18 cellular contexts compared by ENCODE assay signal in the genomic region with DNA sequence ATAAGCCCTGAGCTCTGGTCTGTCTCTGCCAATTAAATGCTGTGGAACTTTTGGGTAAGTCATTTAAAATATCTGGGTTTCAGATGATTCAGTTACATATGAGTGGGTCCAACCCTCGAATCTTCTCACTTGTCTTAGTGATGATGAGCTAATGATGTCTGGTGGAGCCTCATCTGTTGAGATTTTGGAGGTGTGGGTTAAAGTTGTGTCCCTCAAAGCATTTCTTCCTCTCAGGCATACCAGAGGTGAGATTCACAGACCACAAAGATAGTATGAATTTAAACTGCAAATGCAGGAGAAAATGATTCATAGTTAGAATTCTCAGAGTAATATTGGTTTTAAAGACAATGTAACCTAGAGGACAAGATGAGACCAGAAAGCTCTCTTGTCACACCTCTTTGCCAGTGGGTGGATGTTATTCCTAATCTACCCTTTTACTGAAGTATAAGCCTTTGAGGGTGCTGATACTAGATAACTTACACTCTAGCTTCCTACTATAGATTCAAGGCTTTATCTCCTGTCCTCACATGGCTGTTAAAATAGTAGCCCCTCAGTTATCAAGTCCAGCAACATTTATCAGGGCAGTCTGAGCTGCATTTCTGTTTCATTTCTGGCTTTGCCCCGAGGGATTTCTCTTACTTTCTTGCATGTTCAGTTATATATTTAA.
DNase-seq lines count a peak whose midpoint lies in the region; ATAC-seq and TF ChIP-seq lines count a peak whose summit lies in the region.
"Had no signal": no experiment of that assay in that cellular context is flagged by ENCODE, and none has a peak within 500 bp of the region (broad histone marks: within the 10 kb centered on the region; RNA-seq: fewer than 3 reads in every experiment).

No MANE protein-coding gene starts in this region.

- H3K27me3 ChIP-seq in mammary epithelial cell (ENCODE audit: insufficient read depth, low read length) = no peaks in the 10 kb centered on the region
- no peaks in the 10 kb centered on the region for H3K27me3 ChIP-seq in psoas muscle (ENCODE audit: insufficient read depth in 3 of 3, low read length in 2 of 3)

- dilution Hi-C loops in mammary epithelial cell (cut with HindIII; ENCODE audit: low sequenced_read_pairs) = no loop called here

- CTCF ChIA-PET in mammary epithelial cell (lab: Charles Lee; ENCODE audit: low non-redundant PET) (no interaction called here), MCF 10A (lab: Yijun Ruan, JAX) (interaction anchor here (0.7 to 1.8 kb wide), 3 partner anchors 12 to 304 kb away, joined by 3 to 7 read pairs (median 3); no protein-coding TSS in a partner anchor), OCI-LY7 (lab: Charles Lee; ENCODE audit: unreplicated experiment) (no interaction called here)

- H2AFZ ChIP-seq in mammary epithelial cell (ENCODE audit: low read depth, low read length) (no peak overlapping the region), OCI-LY7 (ENCODE audit: low read length) (no peak overlapping the region)

- H3K36me3 Mint-ChIP-seq in MCF 10A (ENCODE audit: insufficient read depth, unreplicated experiment) = no peaks in the 10 kb centered on the region
- H3K36me3 Mint-ChIP-seq in T-helper 2 cell treated with Interferon-gamma antibody and Interleukin-4, amounts not matched to agents 5 μg/mL and 100 μg/mL, for 36 hours (ENCODE audit: low read depth) = peaks cover 5% of the 10 kb centered on the region
- H3K36me3 Mint-ChIP-seq in effector memory CD8-positive, alpha-beta T cell (ENCODE audit: insufficient read depth) = no peaks in the 10 kb centered on the region

- no peak overlapping the region for H3K9ac ChIP-seq in mammary epithelial cell (ENCODE audit: insufficient read depth, low read length)

- intact Hi-C loops in mammary epithelial cell (cut with micrococcal nuclease) (no loop called here), MCF 10A (cut with micrococcal nuclease) (no loop called here), psoas muscle (cut with DNase I) (no loop called here), OCI-LY7 (cut with micrococcal nuclease; ENCODE audit: unreplicated experiment) (no loop called here)

- no peaks in the 10 kb centered on the region for H3K9me3 ChIP-seq in mammary epithelial cell (replicated peaks; ENCODE audit: insufficient read depth, low read length)
- H3K9me3 ChIP-seq in psoas muscle = peaks cover 12% of the 10 kb centered on the region
- H3K9me3 ChIP-seq in OCI-LY7 (ENCODE audit: low read length) = peaks cover 10% of the 10 kb centered on the region; the same call in 1 of the 2 replicates

- TF ChIP-seq CTCF in mammary epithelial cell (conservative IDR thresholded peaks at IDR 0.05 in 1 of 2, IDR thresholded peaks at IDR 0.05 in 1 of 2; ENCODE audit: extremely low read depth in 1 of 2, insufficient read depth in 1 of 2, low read depth in 1 of 2, low read length in 2 of 2) (no peak), MCF 10A (IDR thresholded peaks at IDR 0.05; ENCODE audit: unreplicated experiment) (no peak), epithelial cell of proximal tubule (conservative IDR thresholded peaks at IDR 0.05; ENCODE audit: low read depth, low read length) (no peak), psoas muscle (IDR thresholded peaks at IDR 0.05) (no peak), OCI-LY7 (conservative IDR thresholded peaks at IDR 0.05; ENCODE audit: low read length) (no peak)

- no peak overlapping the region for H3K4me3 Mint-ChIP-seq in MCF 10A (ENCODE audit: unreplicated experiment)
- no peak overlapping the region for H3K4me3 Mint-ChIP-seq in T-helper 2 cell treated with Interferon-gamma antibody and Interleukin-4, amounts not matched to agents 5 μg/mL and 100 μg/mL, for 36 hours
- H3K4me3 Mint-ChIP-seq in stimulated activated naive CD8-positive, alpha-beta T cell treated with anti-CD3 and anti-CD28 coated beads, Interleukin-15, amount 100 ng/mL, for 72 hours = no peak overlapping the region
- H3K4me3 Mint-ChIP-seq in effector memory CD8-positive, alpha-beta T cell = no peak overlapping the region
- H3K4me3 Mint-ChIP-seq: neural crest cell; T-helper 1 cell treated with Interleukin-12 subunit alpha and Interleukin-12 subunit beta and Interleukin-4 antibody, amounts not matched to agents 30 μg/mL and 1 μg/mL, for 36 hours had no signal

- peaks cover 8% of the 10 kb centered on the region for H3K4me1 Mint-ChIP-seq in MCF 10A (ENCODE audit: insufficient read depth, unreplicated experiment)
- no peaks in the 10 kb centered on the region for H3K4me1 Mint-ChIP-seq in T-helper 2 cell treated with Interferon-gamma antibody and Interleukin-4, amounts not matched to agents 5 μg/mL and 100 μg/mL, for 36 hours (ENCODE audit: low read depth)
- peaks cover 6% of the 10 kb centered on the region for H3K4me1 Mint-ChIP-seq in stimulated activated naive CD8-positive, alpha-beta T cell treated with anti-CD3 and anti-CD28 coated beads, Interleukin-15, amount 100 ng/mL, for 72 hours
- H3K4me1 Mint-ChIP-seq in effector memory CD8-positive, alpha-beta T cell (ENCODE audit: low read depth in 2 of 2) = no peaks in the 10 kb centered on the region
- H3K4me1 Mint-ChIP-seq: neural crest cell had no signal

- in situ Hi-C loops in mammary epithelial cell (cut with MboI; ENCODE audit: low sequenced_read_pairs in 2 of 2) = no loop called here

- H3K79me2 ChIP-seq in mammary epithelial cell (ENCODE audit: insufficient read depth, low read length) = no peaks in the 10 kb centered on the region
- no peaks in the 10 kb centered on the region for H3K79me2 ChIP-seq in OCI-LY7 (ENCODE audit: insufficient read depth, low read depth, low read length)

- H4K20me1 ChIP-seq in mammary epithelial cell (ENCODE audit: insufficient read depth, low read length) = no peaks in the 10 kb centered on the region
- H4K20me1 ChIP-seq in OCI-LY7 (ENCODE audit: insufficient read depth, low read length) = no peaks in the 10 kb centered on the region

- no peaks in the 10 kb centered on the region for H3K27me3 Mint-ChIP-seq in MCF 10A (ENCODE audit: insufficient read depth, unreplicated experiment)
- H3K27me3 Mint-ChIP-seq in T-helper 2 cell treated with Interferon-gamma antibody and Interleukin-4, amounts not matched to agents 5 μg/mL and 100 μg/mL, for 36 hours (ENCODE audit: low read depth) = no peaks in the 10 kb centered on the region
- no peaks in the 10 kb centered on the region for H3K27me3 Mint-ChIP-seq in stimulated activated naive CD8-positive, alpha-beta T cell treated with anti-CD3 and anti-CD28 coated beads, Interleukin-15, amount 100 ng/mL, for 72 hours
- no peaks in the 10 kb centered on the region for H3K27me3 Mint-ChIP-seq in effector memory CD8-positive, alpha-beta T cell

- DNase-seq in mammary epithelial cell = peak; percentile 44
- DNase-seq in MCF 10A (ENCODE audit: unreplicated experiment) = no peak
- peak; percentile 6 for DNase-seq in T-helper 2 cell treated with Interferon-gamma antibody and Interleukin-4, amounts not matched to agents 5 μg/mL and 100 μg/mL, for 36 hours (ENCODE audit: low spot score)
- DNase-seq in epithelial cell of proximal tubule (ENCODE audit: low read depth) = peak; percentile 1
- DNase-seq in stimulated activated naive CD8-positive, alpha-beta T cell treated with anti-CD3 and anti-CD28 coated beads, Interleukin-15, amount 100 ng/mL, for 72 hours = no peak
- no peak for DNase-seq in psoas muscle
- DNase-seq in OCI-LY7 (ENCODE audit: low spot score) = no peak
- DNase-seq in effector memory CD8-positive, alpha-beta T cell = no peak
- DNase-seq: activated CD4-positive, alpha-beta T cell treated with anti-CD3 and anti-CD28 coated beads for 48 hours; COR-L47; GOT3; NCI-H345; NK-92 treated with Interleukin-12 subunit alpha and Interleukin-12 subunit beta, amount 100 ng/mL, for 24 hours; retina had no signal

- peaks cover 30% of the 10 kb centered on the region for H3K9me3 Mint-ChIP-seq in MCF 10A (ENCODE audit: unreplicated experiment)
- H3K9me3 Mint-ChIP-seq in T-helper 2 cell treated with Interferon-gamma antibody and Interleukin-4, amounts not matched to agents 5 μg/mL and 100 μg/mL, for 36 hours = peaks cover 13% of the 10 kb centered on the region
- H3K9me3 Mint-ChIP-seq in stimulated activated naive CD8-positive, alpha-beta T cell treated with anti-CD3 and anti-CD28 coated beads, Interleukin-15, amount 100 ng/mL, for 72 hours = peaks cover 4 to 21% of the 10 kb centered on the region in 2 donors
- H3K9me3 Mint-ChIP-seq in effector memory CD8-positive, alpha-beta T cell = peaks cover 4 to 8% of the 10 kb centered on the region in 2 donors

- no peaks in the 10 kb centered on the region for H3K36me3 ChIP-seq in mammary epithelial cell (ENCODE audit: insufficient read depth, low read length)
- peaks cover 0 to 24% of the 10 kb centered on the region in 2 donors for H3K36me3 ChIP-seq in psoas muscle (ENCODE audit: insufficient read depth in 1 of 2, low read depth in 1 of 2)
- no peaks in the 10 kb centered on the region for H3K36me3 ChIP-seq in OCI-LY7 (ENCODE audit: insufficient read depth, low read length)

- H3K9me2 ChIP-seq in OCI-LY7 (ENCODE audit: insufficient read depth, low read length) = no peaks in the 10 kb centered on the region

- peak; percentile 95 for ATAC-seq in stimulated activated naive CD8-positive, alpha-beta T cell treated with anti-CD3 and anti-CD28 coated beads, Interleukin-15, amount 100 ng/mL, for 72 hours
- no peak for ATAC-seq in psoas muscle
- no peak for ATAC-seq in effector memory CD8-positive, alpha-beta T cell (replicated peaks)
- ATAC-seq: GM12878, Right ventricle myocardium inferior had no signal

- H3K4me1 ChIP-seq in mammary epithelial cell (ENCODE audit: insufficient read depth, low read length) = peaks cover 7% of the 10 kb centered on the region
- no peaks in the 10 kb centered on the region for H3K4me1 ChIP-seq in psoas muscle
- no peaks in the 10 kb centered on the region for H3K4me1 ChIP-seq in OCI-LY7 (ENCODE audit: insufficient read depth, low read length, poor library complexity, severe bottlenecking)

- H3K4me3 ChIP-seq in mammary epithelial cell (replicated peaks in 1 of 3; ENCODE audit: insufficient read depth in 1 of 3, low read depth in 2 of 3, low read length in 3 of 3) (no peak overlapping the region), epithelial cell of proximal tubule (ENCODE audit: low read depth, low read length) (no peak overlapping the region), psoas muscle (no peak overlapping the region), OCI-LY7 (ENCODE audit: low read depth, low read length, poor library complexity, severe bottlenecking) (no peak overlapping the region)
- H3K4me3 ChIP-seq: GM12878 had no signal

- WGBS in mammary epithelial cell (ENCODE audit: low coverage, missing lambda C conversion rate) = 6% methylated on average over 2 of the region's 2 CpGs
- 72 to 82% (median 77%) methylated on average over 2 of the region's 2 CpGs for WGBS in psoas muscle, 3 donors

- POLR2A ChIA-PET in MCF 10A (lab: Yijun Ruan, JAX) (interaction anchor here (0.6 kb wide), 1 partner anchor 131 kb away, joined by 3 read pairs; no protein-coding TSS in a partner anchor), OCI-LY7 (lab: Charles Lee) (no interaction called here)

- H3K27ac Mint-ChIP-seq in MCF 10A (ENCODE audit: low read depth, unreplicated experiment) = no peak overlapping the region
- no peak overlapping the region for H3K27ac Mint-ChIP-seq in T-helper 2 cell treated with Interferon-gamma antibody and Interleukin-4, amounts not matched to agents 5 μg/mL and 100 μg/mL, for 36 hours
- H3K27ac Mint-ChIP-seq in stimulated activated naive CD8-positive, alpha-beta T cell treated with anti-CD3 and anti-CD28 coated beads, Interleukin-15, amount 100 ng/mL, for 72 hours = no peak overlapping the region
- no peak overlapping the region for H3K27ac Mint-ChIP-seq in effector memory CD8-positive, alpha-beta T cell
- H3K27ac Mint-ChIP-seq: T-helper 1 cell treated with Interleukin-12 subunit alpha and Interleukin-12 subunit beta and Interleukin-4 antibody, amounts not matched to agents 30 μg/mL and 1 μg/mL, for 36 hours had no signal

- H3K4me2 ChIP-seq in mammary epithelial cell (ENCODE audit: insufficient read depth, low read depth, low read length) (peak overlapping the region; percentile 5), OCI-LY7 (ENCODE audit: low read length) (no peak overlapping the region)

- H3K27ac ChIP-seq in mammary epithelial cell (ENCODE audit: insufficient read depth, low read depth, low read length) (no peak overlapping the region), psoas muscle (no peak overlapping the region), OCI-LY7 (ENCODE audit: low read depth, low read length, poor library complexity, severe bottlenecking) (no peak overlapping the region)

- BruUV-seq in mammary epithelial cell (replicated peaks; lab: Mats Ljungman, UMichigan) (no TSS peak), MCF 10A (replicated peaks; lab: Mats Ljungman, UMichigan) (no TSS peak), OCI-LY7 (replicated peaks; lab: Mats Ljungman, UMichigan) (no TSS peak)

Comparison
In these comparisons a context has a peak if more than half of its experiments do, and no peak if none do; other contexts are left out.
1. DNase-seq: peak in mammary epithelial cell (single experiment), T-helper 2 cell treated with Interferon-gamma antibody and Interleukin-4, amounts not matched to agents 5 μg/mL and 100 μg/mL, for 36 hours (single experiment) and epithelial cell of proximal tubule (single experiment); none in MCF 10A (single experiment), stimulated activated naive CD8-positive, alpha-beta T cell treated with anti-CD3 and anti-CD28 coated beads, Interleukin-15, amount 100 ng/mL, for 72 hours (0 of 2), psoas muscle (0 of 2), OCI-LY7 (single experiment) and effector memory CD8-positive, alpha-beta T cell (0 of 3).